Comparison of ENCODE assay signal across 24 cellular contexts in the genomic region with DNA sequence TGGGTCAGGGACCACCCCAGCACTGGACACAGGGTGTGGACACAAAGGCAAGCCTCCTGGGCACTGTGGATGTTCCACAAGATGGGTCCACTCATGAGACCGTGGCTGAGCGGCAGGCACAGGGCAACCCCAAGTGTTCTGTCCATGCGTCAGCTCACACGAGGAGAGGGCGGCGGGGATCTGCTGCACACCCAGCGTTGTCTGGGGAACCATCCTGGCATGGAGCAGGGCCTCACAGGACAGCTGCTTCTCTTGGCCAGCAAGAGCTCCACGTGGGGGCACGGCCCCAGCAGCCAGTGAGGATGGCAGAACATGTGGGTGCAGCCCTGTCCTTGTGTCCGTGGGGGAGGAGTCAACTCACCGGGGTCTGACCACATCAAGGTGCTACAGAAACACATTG.
DNase-seq lines count a peak whose midpoint lies in the region; ATAC-seq, FAIRE-seq and TF ChIP-seq lines count a peak whose summit lies in the region.
"Had no signal": no experiment of that assay in that cellular context is flagged by ENCODE, and none has a peak within 500 bp of the region (broad histone marks: within the 10 kb centered on the region; RNA-seq: fewer than 3 reads in every experiment).

No MANE protein-coding gene starts in this region.

- no peak overlapping the region for H3K4me3 ChIP-seq in HepG2 (replicated peaks in 1 of 3; ENCODE audit: insufficient read depth in 1 of 3, low read depth in 2 of 3, low read length in 3 of 3)
- H3K4me3 ChIP-seq in spleen: no peak overlapping the region
- H3K4me3 ChIP-seq in psoas muscle: no peak overlapping the region
- H3K4me3 ChIP-seq in dorsolateral prefrontal cortex: no peak overlapping the region
- H3K4me3 ChIP-seq: A549; BLaER1 treated with 17β-estradiol and CSF1 and Interleukin-3, amounts not matched to agents 10 nM and 100 nM had no signal

- no peaks in the 10 kb centered on the region for H3K79me2 ChIP-seq in HepG2 (ENCODE audit: insufficient read depth, low read length)

- H3K9me3 ChIP-seq in HepG2 (ENCODE audit: low read length) (no peaks in the 10 kb centered on the region), spleen (no peaks in the 10 kb centered on the region), psoas muscle (no peaks in the 10 kb centered on the region)
- H3K9me3 ChIP-seq: A549; BLaER1 treated with 17β-estradiol and CSF1 and Interleukin-3, amounts not matched to agents 10 nM and 100 nM; Caco-2 had no signal

- no peak for TF ChIP-seq EP300 in HepG2 (IDR thresholded peaks at IDR 0.05; ENCODE audit: low read depth in 2 of 2, low read length in 2 of 2)
- TF ChIP-seq EP300 in HepG2 (CRISPR knock-in tag; IDR thresholded peaks at IDR 0.05; ENCODE audit: borderline replicate concordance): no peak

- in situ Hi-C loops in HepG2 (cut with HindIII; ENCODE audit: extremely low pct_ligation_motif_present, low pct_unique_long_range_greater_than_20kb): no loop called here

- H3K27me3 ChIP-seq in HepG2 (ENCODE audit: control insufficient read depth in 1 of 2, insufficient read depth in 2 of 2, low read length in 2 of 2) (no peaks in the 10 kb centered on the region), spleen (replicated peaks in 1 of 7) (peaks cover 0 to 13% (median 0%) of the 10 kb centered on the region in 7 donors), psoas muscle (ENCODE audit: insufficient read depth in 3 of 3, low read length in 2 of 3) (peaks cover 0 to 9% (median 4%) of the 10 kb centered on the region in 3 donors), dorsolateral prefrontal cortex (no peaks in the 10 kb centered on the region)
- H3K27me3 ChIP-seq: BLaER1 treated with 17β-estradiol and CSF1 and Interleukin-3, amounts not matched to agents 10 nM and 100 nM had no signal

- no peak for TF ChIP-seq POLR2A in HepG2 (IDR thresholded peaks at IDR 0.05; ENCODE audit: insufficient read depth in 1 of 2, low read depth in 2 of 2, low read length in 2 of 2)
- TF ChIP-seq POLR2A in spleen (IDR thresholded peaks at IDR 0.05): no peak

- peak; percentile 83 for DNase-seq in chondrocyte (ENCODE audit: low spot score)
- DNase-seq in HepG2 (ENCODE audit: low spot score): no peak
- no peak for DNase-seq in neural crest cell (ENCODE audit: low read depth, low spot score)
- DNase-seq in spleen: peak; percentile 69
- no peak for DNase-seq in epidermal melanocyte (ENCODE audit: insufficient read length, low spot score)
- DNase-seq in activated CD8-positive, alpha-beta memory T cell treated with anti-CD3 and anti-CD28 coated beads, Interleukin-2, amount 50 U/mL, for 48 hours: no peak
- DNase-seq in psoas muscle: no peak
- no peak for DNase-seq in dorsolateral prefrontal cortex
- DNase-seq: AML-193; Caco-2; Calu3; CD4-positive, alpha-beta T cell; CD8-positive, alpha-beta T cell; DMS79 treated with DMSO at 0.1 percent for 48 hours; GF-D8 had no signal

- no peak for TF ChIP-seq CTCF in chondrocyte (IDR thresholded peaks at IDR 0.05)
- no peak for TF ChIP-seq CTCF in HepG2 (CRISPR knock-in tag; IDR thresholded peaks at IDR 0.05)
- TF ChIP-seq CTCF in neural crest cell (conservative IDR thresholded peaks at IDR 0.05): no peak
- TF ChIP-seq CTCF in spleen (IDR thresholded peaks at IDR 0.05 in 8 of 11, conservative IDR thresholded peaks at IDR 0.05 in 3 of 11): no peak
- no peak for TF ChIP-seq CTCF in psoas muscle (IDR thresholded peaks at IDR 0.05)
- TF ChIP-seq CTCF in dorsolateral prefrontal cortex (IDR thresholded peaks at IDR 0.05 in 54 of 56, conservative IDR thresholded peaks at IDR 0.05 in 2 of 56; ENCODE audit: low read depth in 1 of 56, partially characterized antibody in 56 of 56): no peak

- no peak overlapping the region for H3K4me3 Mint-ChIP-seq in chondrocyte (ENCODE audit: unreplicated experiment)
- H3K4me3 Mint-ChIP-seq in neural crest cell: no peak overlapping the region
- H3K4me3 Mint-ChIP-seq: B cell; CD4-positive, alpha-beta T cell; CD8-positive, alpha-beta T cell had no signal

- no peak overlapping the region for H2AFZ ChIP-seq in HepG2 (ENCODE audit: low read length)

- H3K9me3 Mint-ChIP-seq in chondrocyte (ENCODE audit: low read depth) (no peaks in the 10 kb centered on the region), neural crest cell (no peaks in the 10 kb centered on the region)
- H3K9me3 Mint-ChIP-seq: CD4-positive, alpha-beta T cell; CD8-positive, alpha-beta T cell had no signal

- BruUV-seq in HepG2 (replicated peaks; lab: Mats Ljungman, UMichigan): no TSS peak

- no peak for FAIRE-seq in HepG2 (lab: Jason Lieb, UNC)
- FAIRE-seq: A549, D721Med, G401.6, GM12891, GM19239 had no signal

- H3K9ac ChIP-seq in HepG2 (ENCODE audit: insufficient read depth, low read depth, low read length): no peak overlapping the region
- H3K9ac ChIP-seq: BLaER1 treated with 17β-estradiol and CSF1 and Interleukin-3, amounts not matched to agents 10 nM and 100 nM had no signal

- no peak overlapping the region for H3K4me2 ChIP-seq in HepG2 (ENCODE audit: low read depth, low read length)
- H3K4me2 ChIP-seq: A549; BLaER1 treated with 17β-estradiol and CSF1 and Interleukin-3, amounts not matched to agents 10 nM and 100 nM had no signal

- H3K4me1 Mint-ChIP-seq in chondrocyte (ENCODE audit: low read depth) (no peaks in the 10 kb centered on the region), neural crest cell (peaks cover 19% of the 10 kb centered on the region)
- H3K4me1 Mint-ChIP-seq: B cell had no signal

- H3K36me3 ChIP-seq in HepG2 (replicated peaks in 1 of 2; ENCODE audit: control insufficient read depth in 1 of 2, insufficient read depth in 2 of 2, low read length in 2 of 2) (no peaks in the 10 kb centered on the region; a peak in 1 of 5 replicates), spleen (no peaks in the 10 kb centered on the region), psoas muscle (ENCODE audit: insufficient read depth in 1 of 2, low read depth in 1 of 2) (no peaks in the 10 kb centered on the region)
- H3K36me3 ChIP-seq: BLaER1 treated with 17β-estradiol and CSF1 and Interleukin-3, amounts not matched to agents 10 nM and 100 nM had no signal

- no peak overlapping the region for H3K27ac Mint-ChIP-seq in chondrocyte (ENCODE audit: unreplicated experiment)
- H3K27ac Mint-ChIP-seq in neural crest cell (ENCODE audit: unreplicated experiment): peak overlapping the region; percentile 75
- H3K27ac Mint-ChIP-seq: B cell; CD4-positive, alpha-beta T cell; CD8-positive, alpha-beta T cell had no signal

- peaks cover 22% of the 10 kb centered on the region for H3K27me3 Mint-ChIP-seq in chondrocyte (ENCODE audit: low read depth)
- peaks cover 5% of the 10 kb centered on the region for H3K27me3 Mint-ChIP-seq in neural crest cell (ENCODE audit: low read depth)
- H3K27me3 Mint-ChIP-seq: B cell; CD4-positive, alpha-beta T cell had no signal

- H3K36me3 Mint-ChIP-seq in chondrocyte (ENCODE audit: low read depth): no peaks in the 10 kb centered on the region
- no peaks in the 10 kb centered on the region for H3K36me3 Mint-ChIP-seq in neural crest cell (ENCODE audit: low read depth)
- H3K36me3 Mint-ChIP-seq: CD8-positive, alpha-beta T cell had no signal

- no peak for TF ChIP-seq RAD21 in HepG2 (CRISPR knock-in tag; IDR thresholded peaks at IDR 0.05)

- peaks cover 22% of the 10 kb centered on the region for H3K4me1 ChIP-seq in HepG2 (ENCODE audit: insufficient read depth, low read length)
- H3K4me1 ChIP-seq in spleen: no peaks in the 10 kb centered on the region
- H3K4me1 ChIP-seq in psoas muscle: no peaks in the 10 kb centered on the region

- H4K20me1 ChIP-seq in HepG2 (ENCODE audit: insufficient read depth, low read length): peaks cover 89% of the 10 kb centered on the region; the same call in 1 of the 2 replicates
- H4K20me1 ChIP-seq: BLaER1 treated with 17β-estradiol and CSF1 and Interleukin-3, amounts not matched to agents 10 nM and 100 nM had no signal

- POLR2A ChIA-PET in HepG2 (lab: Yijun Ruan, JAX): no interaction called here

- intact Hi-C loops in HepG2 (cut with micrococcal nuclease; ENCODE audit: unreplicated experiment) (no loop called here), spleen (cut with DNase I; ENCODE audit: low total_unique reads) (no loop called here), psoas muscle (cut with DNase I) (no loop called here), dorsolateral prefrontal cortex (cut with DNase I) (no loop called here)

- WGBS in HepG2 (ENCODE audit: low lambda C conversion rate): 40% methylated on average over 2 of the region's 11 CpGs
- WGBS in spleen, 5 donors: 80 to 88% (median 85%) methylated on average over 2 to 11 of the region's 11 CpGs
- WGBS in psoas muscle, 3 donors: 76 to 81% (median 76%) methylated on average over 11 of the region's 11 CpGs

- CTCF ChIA-PET in HepG2 (lab: Yijun Ruan, JAX; ENCODE audit: low intra/inter-chr PET ratio, low total read pairs): no interaction called here

- H3K27ac ChIP-seq in HepG2 (ENCODE audit: extremely low read length, insufficient read depth, low read length) (no peak overlapping the region), spleen (no peak overlapping the region), psoas muscle (no peak overlapping the region), dorsolateral prefrontal cortex (peak overlapping the region in 1 of 59 donors; percentile 20)
- H3K27ac ChIP-seq: 22Rv1; A549; BLaER1 treated with 17β-estradiol and CSF1 and Interleukin-3, amounts not matched to agents 10 nM and 100 nM; C4-2B had no signal

- ATAC-seq in HepG2 (no peak), psoas muscle (no peak)
- ATAC-seq: A549; CD8-positive, alpha-beta T cell had no signal

Comparison
In these comparisons a context has a peak if more than half of its experiments do, and no peak if none do; other contexts are left out.
1. DNase-seq: peak in chondrocyte (single experiment) and spleen (single experiment); none in HepG2 (single experiment), neural crest cell (single experiment), epidermal melanocyte (single experiment), activated CD8-positive, alpha-beta memory T cell treated with anti-CD3 and anti-CD28 coated beads, Interleukin-2, amount 50 U/mL, for 48 hours (single experiment), psoas muscle (0 of 2) and dorsolateral prefrontal cortex (0 of 10).